ENCODE assay signal across 15 cellular contexts in the genomic region with DNA sequence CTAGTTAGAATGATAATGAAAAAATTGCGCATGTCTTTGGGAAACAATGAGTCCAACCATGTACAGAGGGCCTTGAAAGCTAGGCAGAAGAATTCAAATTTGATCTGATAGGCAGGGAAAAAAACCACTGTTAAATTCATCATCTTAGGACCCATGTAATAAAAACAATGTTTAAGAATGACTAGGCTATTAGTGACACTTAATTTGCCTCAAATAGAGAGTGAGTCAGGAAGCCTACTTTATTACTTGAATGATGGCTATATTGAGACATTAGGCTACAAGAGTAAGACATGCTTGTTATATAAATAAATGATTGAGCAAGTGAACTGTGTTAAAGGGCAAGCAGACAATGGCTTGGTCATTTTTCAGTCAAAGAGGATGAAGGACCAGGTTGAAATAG.
DNase-seq lines count a peak whose midpoint lies in the region; ATAC-seq lines count a peak whose summit lies in the region.
"Had no signal": no experiment of that assay in that cellular context is flagged by ENCODE, and none has a peak within 500 bp of the region (broad histone marks: within the 10 kb centered on the region; RNA-seq: fewer than 3 reads in every experiment).

No MANE protein-coding gene starts in this region.

- no peak for ATAC-seq in GM18907 (IDR thresholded peaks at IDR 0.05; ENCODE audit: unreplicated experiment)
- no peak for ATAC-seq in GM18520 (IDR thresholded peaks at IDR 0.05; ENCODE audit: unreplicated experiment)
- ATAC-seq: effector memory CD8-positive, alpha-beta T cell had no signal

- DNase-seq in EL (peak; percentile 59), RPMI7951 (ENCODE audit: low read depth) (peak; percentile 28), fibroblast of gingiva (ENCODE audit: low read depth) (peak; percentile 53), renal cortical epithelial cell (ENCODE audit: low read depth) (peak; percentile 79), NCI-H2081 (lab: John Stamatoyannopoulos, UW) (no peak)
- DNase-seq: activated CD4-positive, alpha-beta memory T cell treated with anti-CD3 and anti-CD28 coated beads for 36 hours; activated T-cell treated with anti-CD3 and anti-CD28 coated beads, Interleukin-2, amount 50 U/mL, for 48 hours; effector memory CD8-positive, alpha-beta T cell; NCI-H1048; NCI-H69; right lobe of liver; stimulated activated CD4-positive, alpha-beta T cell treated with anti-CD3 and anti-CD28 coated beads, Interleukin-2, amount 100 ng/mL, for 48 hours; stimulated activated CD8-positive, alpha-beta memory T cell treated with anti-CD3 and anti-CD28 coated beads, Interleukin-4, amount 100 ng/mL, for 48 hours had no signal

Comparison
In these comparisons a context has a peak if more than half of its experiments do, and no peak if none do; other contexts are left out.
1. DNase-seq: peak in EL (single experiment), RPMI7951 (single experiment), fibroblast of gingiva (single experiment) and renal cortical epithelial cell (single experiment); none in NCI-H2081 (0 of 2).